ENCODE assay signal across 6 cellular contexts in the genomic region with DNA sequence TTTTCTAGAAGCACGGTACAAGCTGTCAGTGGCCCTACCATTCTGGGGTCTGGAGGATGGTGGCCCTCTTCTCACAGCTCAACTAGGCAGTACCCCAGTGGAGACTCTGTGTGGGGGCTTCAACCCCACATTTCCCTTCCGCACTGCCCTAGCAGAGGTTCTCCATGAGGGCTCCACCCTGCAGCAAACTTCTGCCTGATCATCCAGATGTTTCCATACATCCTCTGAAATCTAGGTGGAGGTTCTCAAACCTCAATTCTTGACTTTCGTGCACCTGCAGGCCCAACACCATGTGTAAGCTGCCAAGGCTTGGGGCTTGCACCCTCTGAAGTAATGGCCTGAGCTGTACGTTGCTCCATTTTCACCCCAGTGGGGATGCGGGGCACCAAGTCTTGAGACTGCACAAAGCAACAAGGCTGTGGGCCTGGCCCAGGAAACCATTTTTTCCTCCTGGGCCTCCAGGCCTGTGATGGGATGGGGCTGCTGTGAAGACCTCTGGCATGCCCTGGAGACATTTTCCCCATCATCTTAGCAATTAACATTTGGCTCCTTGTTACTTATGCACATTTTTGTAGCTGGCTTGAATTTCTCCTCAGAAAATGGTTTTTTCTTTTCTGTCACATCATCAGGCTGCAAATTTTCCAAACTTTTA. TPM values are rescaled to one million over a fixed set of nuclear protein-coding genes. Genes with fewer than 3 reads are reported as not detected.
DNase-seq lines count a peak whose midpoint lies in the region; ATAC-seq, FAIRE-seq and TF ChIP-seq lines count a peak whose summit lies in the region.
"Not testable (repeated sequence)": the region's sequence is repeated elsewhere in the genome, so short reads cannot be mapped to it uniquely, and the experiment has no call there.

No MANE protein-coding gene starts in this region.

- H3K4me1 Mint-ChIP-seq in Caco-2 (ENCODE audit: low read depth, unreplicated experiment) = peaks cover 25% of the 10 kb centered on the region
- H3K4me1 Mint-ChIP-seq in activated T-cell treated with anti-CD3 and anti-CD28 coated beads, Interleukin-2, amount 50 U/mL, for 24 hours (ENCODE audit: low read depth) = peaks cover 41% of the 10 kb centered on the region

- not testable (repeated sequence) for H3K4me2 ChIP-seq in K562 (ENCODE audit: insufficient read depth, low read length); HepG2 (ENCODE audit: low read depth, low read length)

- CTCF ChIA-PET in Caco-2 (lab: Charles Lee); K562 (lab: Yijun Ruan, JAX; ENCODE audit: low intra/inter-chr PET ratio); HepG2 (lab: Yijun Ruan, JAX; ENCODE audit: low intra/inter-chr PET ratio, low total read pairs): not testable (repeated sequence)

- H3K4me1 ChIP-seq in Caco-2 = peaks cover 32% of the 10 kb centered on the region
- not testable (repeated sequence) for H3K4me1 ChIP-seq in K562 (replicated peaks in 1 of 2; ENCODE audit: control insufficient read depth in 2 of 2, insufficient read depth in 2 of 2, low read length in 2 of 2); HepG2 (ENCODE audit: insufficient read depth, low read length)

- not testable (repeated sequence) for H3K27ac ChIP-seq in K562 (ENCODE audit: extremely low read depth, low read depth, low read length); HepG2 (ENCODE audit: extremely low read length, insufficient read depth, low read length)

- not testable (repeated sequence) for H3K9ac ChIP-seq in K562 (ENCODE audit: insufficient read depth in 1 of 2, low read depth in 2 of 2, low read length in 2 of 2); HepG2 (ENCODE audit: insufficient read depth, low read depth, low read length)

- not testable (repeated sequence) for H3K9me1 ChIP-seq in K562 (ENCODE audit: control insufficient read depth, insufficient read depth, low read length)

- H2AFZ ChIP-seq in K562 (ENCODE audit: low read depth, low read length); HepG2 (ENCODE audit: low read length): not testable (repeated sequence)

- POLR2A ChIA-PET in Caco-2 (lab: Charles Lee); HepG2 (lab: Yijun Ruan, JAX): not testable (repeated sequence)
- POLR2A ChIA-PET in K562 (lab: Yijun Ruan, JAX) = interaction anchor here (1.5 kb wide), 1 partner anchor 9 kb away, joined by 3 read pairs; no protein-coding TSS in a partner anchor

- not testable (repeated sequence) for TF ChIP-seq RAD21 in K562 (CRISPR knock-in tag; conservative IDR thresholded peaks at IDR 0.05 in 1 of 2, IDR thresholded peaks at IDR 0.05 in 1 of 2); HepG2 (CRISPR knock-in tag; IDR thresholded peaks at IDR 0.05)

- not testable (repeated sequence) for H3K27me3 ChIP-seq in Caco-2 (replicated peaks; ENCODE audit: control insufficient read depth, insufficient read depth, low read length); K562 (ENCODE audit: control insufficient read depth in 2 of 2, insufficient read depth in 2 of 2, low read length in 2 of 2); HepG2 (ENCODE audit: control insufficient read depth in 1 of 2, insufficient read depth in 2 of 2, low read length in 2 of 2)

- DNase-seq in Caco-2 (peak in 1 of 2 experiments; percentile 36), erythroblast (lab: John Stamatoyannopoulos, UW) (peak; percentile 23 to 48)
- DNase-seq in HTR-8/SVneo (ENCODE audit: insufficient read length, low spot score); activated T-cell treated with anti-CD3 and anti-CD28 coated beads, Interleukin-2, amount 50 U/mL, for 24 hours; K562 (ENCODE audit: extremely low read depth in 1 of 4, low spot score in 3 of 4); HepG2 (ENCODE audit: low spot score): not testable (repeated sequence)

- not testable (repeated sequence) for TF ChIP-seq POLR2A in K562 (conservative IDR thresholded peaks at IDR 0.05); erythroblast (IDR thresholded peaks at IDR 0.05; ENCODE audit: low read length); HepG2 (IDR thresholded peaks at IDR 0.05; ENCODE audit: insufficient read depth in 1 of 2, low read depth in 2 of 2, low read length in 2 of 2)

- WGBS in K562 (ENCODE audit: insufficient coverage, low coverage, missing lambda C conversion rate) = 97% methylated on average over 5 of the region's 5 CpGs
- WGBS in HepG2 (ENCODE audit: low lambda C conversion rate) = 100% methylated on average over 4 of the region's 5 CpGs

- not testable (repeated sequence) for H3K4me3 Mint-ChIP-seq in Caco-2 (ENCODE audit: unreplicated experiment); activated T-cell treated with anti-CD3 and anti-CD28 coated beads, Interleukin-2, amount 50 U/mL, for 24 hours

- peak; percentile 9 for FAIRE-seq in HTR-8/SVneo (lab: Jason Lieb, UNC)
- FAIRE-seq in K562 (lab: Jason Lieb, UNC); HepG2 (lab: Jason Lieb, UNC): not testable (repeated sequence)

- H3K79me2 ChIP-seq in K562 (ENCODE audit: control insufficient read depth, insufficient read depth, low read length) = peaks cover 30% of the 10 kb centered on the region
- peaks cover 14% of the 10 kb centered on the region for H3K79me2 ChIP-seq in HepG2 (ENCODE audit: insufficient read depth, low read length)

- not testable (repeated sequence) for H3K4me3 ChIP-seq in Caco-2 (ENCODE audit: low read depth, low read length); K562; HepG2 (replicated peaks in 1 of 3; ENCODE audit: insufficient read depth in 1 of 3, low read depth in 2 of 3, low read length in 3 of 3)

- ATAC-seq in K562, HepG2: not testable (repeated sequence)

- H3K9me3 ChIP-seq in Caco-2 (peaks cover 32% of the 10 kb centered on the region), HepG2 (ENCODE audit: low read length) (peaks cover 22% of the 10 kb centered on the region)
- H3K9me3 ChIP-seq in K562 (replicated peaks; ENCODE audit: control insufficient read depth, insufficient read depth, low read depth, low read length) = not testable (repeated sequence)

- H3K36me3 ChIP-seq in Caco-2 (ENCODE audit: control insufficient read depth, insufficient read depth, low read length) = not testable (repeated sequence)
- H3K36me3 ChIP-seq in K562 (ENCODE audit: control insufficient read depth, insufficient read depth, low read length) (peaks cover 20% of the 10 kb centered on the region; the same call in 2 of the 3 replicates), HepG2 (replicated peaks in 1 of 2; ENCODE audit: control insufficient read depth in 1 of 2, insufficient read depth in 2 of 2, low read length in 2 of 2) (peaks cover 2 to 10% of the 10 kb centered on the region in 2 experiments; a peak in 2 of 5 replicates)

- H3K27ac Mint-ChIP-seq in Caco-2 (ENCODE audit: unreplicated experiment) = peak overlapping the region; percentile 11
- peak overlapping the region; percentile 50 for H3K27ac Mint-ChIP-seq in activated T-cell treated with anti-CD3 and anti-CD28 coated beads, Interleukin-2, amount 50 U/mL, for 24 hours

- not testable (repeated sequence) for TF ChIP-seq CTCF in Caco-2 (IDR thresholded peaks at IDR 0.05; ENCODE audit: insufficient read depth in 1 of 2, low read depth in 1 of 2, low read length in 1 of 2, severe bottlenecking in 1 of 2, unreplicated experiment in 1 of 2); K562 (IDR thresholded peaks at IDR 0.05 in 2 of 3, conservative IDR thresholded peaks at IDR 0.05 in 1 of 3; ENCODE audit: insufficient read depth in 2 of 3, low read depth in 1 of 3, low read length in 3 of 3); HepG2 (CRISPR knock-in tag; IDR thresholded peaks at IDR 0.05)

- intact Hi-C loops in Caco-2 (cut with micrococcal nuclease; ENCODE audit: unreplicated experiment); K562 (cut with micrococcal nuclease); HepG2 (cut with micrococcal nuclease; ENCODE audit: unreplicated experiment): not testable (repeated sequence)

- in situ Hi-C loops in K562 (cut with MboI); HepG2 (cut with HindIII; ENCODE audit: extremely low pct_ligation_motif_present, low pct_unique_long_range_greater_than_20kb): not testable (repeated sequence)

- not testable (repeated sequence) for TF ChIP-seq EP300 in K562 (IDR thresholded peaks at IDR 0.05; ENCODE audit: low read length); HepG2 (IDR thresholded peaks at IDR 0.05; ENCODE audit: low read depth in 2 of 2, low read length in 2 of 2); HepG2 (CRISPR knock-in tag; IDR thresholded peaks at IDR 0.05; ENCODE audit: borderline replicate concordance)

- not testable (repeated sequence) for H4K20me1 ChIP-seq in K562 (replicated peaks; ENCODE audit: control insufficient read depth, insufficient read depth, low read length); HepG2 (ENCODE audit: insufficient read depth, low read length)

- peaks cover 53% of the 10 kb centered on the region for H3K9me3 Mint-ChIP-seq in Caco-2 (ENCODE audit: unreplicated experiment)
- peaks cover 30% of the 10 kb centered on the region for H3K9me3 Mint-ChIP-seq in activated T-cell treated with anti-CD3 and anti-CD28 coated beads, Interleukin-2, amount 50 U/mL, for 24 hours

- not testable (repeated sequence) for BruUV-seq in Caco-2 (replicated peaks; lab: Mats Ljungman, UMichigan); K562 (replicated peaks; lab: Mats Ljungman, UMichigan); HepG2 (replicated peaks; lab: Mats Ljungman, UMichigan)

- peaks cover 59% of the 10 kb centered on the region for H3K36me3 Mint-ChIP-seq in Caco-2 (ENCODE audit: insufficient read depth, unreplicated experiment)
- H3K36me3 Mint-ChIP-seq in activated T-cell treated with anti-CD3 and anti-CD28 coated beads, Interleukin-2, amount 50 U/mL, for 24 hours (ENCODE audit: low read depth) = peaks cover 70% of the 10 kb centered on the region

- not testable (repeated sequence) for H3K27me3 Mint-ChIP-seq in Caco-2 (ENCODE audit: insufficient read depth, unreplicated experiment); activated T-cell treated with anti-CD3 and anti-CD28 coated beads, Interleukin-2, amount 50 U/mL, for 24 hours

RNA-seq across cellular contexts. Expression of gene FBXO34, which starts 41.3 kb away (rescaled TPM):
- 23.7 and 27.3 TPM in 2 replicates for total RNA-seq in Caco-2 (2022)
- 20.0 and 27.1 TPM in 2 replicates for total RNA-seq in K562 (2011; cell fraction: chromatin; rRNA removed; ENCODE audit: low replicate concordance)
- total RNA-seq in K562 (2011; cell fraction: nucleolus; rRNA removed) = 14.5 and 16.6 TPM in 2 replicates
- total RNA-seq in K562 (2011; cell fraction: nucleoplasm; rRNA removed) = 13.1 and 15.4 TPM in 2 replicates
- total RNA-seq in K562 (2014; rRNA removed) = 14.0 and 15.1 TPM in 2 replicates
- 19.0 and 21.2 TPM in 2 replicates for total RNA-seq in K562 (2014; rRNA removed; fragmentation: Illumina TruSeq; extraction: Trizol)
- 17.1 and 18.0 TPM in 2 replicates for total RNA-seq in K562 (2015; rRNA removed; fragmentation: Illumina TruSeq; extraction: Trizol)
- total RNA-seq in K562 (2021) = 16.5 and 16.9 TPM in 2 replicates
- 20.4 and 24.9 TPM in 2 replicates for polyA plus RNA-seq in K562 (2011; rRNA removed)
- polyA plus RNA-seq in K562 (2011; cell fraction: cytosol; rRNA removed) = 10.5 and 13.3 TPM in 2 replicates
- 14.1 and 45.0 TPM in 2 replicates for polyA plus RNA-seq in K562 (2011; cell fraction: nucleus; rRNA removed)
- polyA plus RNA-seq in K562 (2012) = 13.0 and 13.2 TPM in 2 replicates
- 13.3 and 16.2 TPM in 2 replicates for polyA plus RNA-seq in K562 (2014; fragmentation: Illumina TruSeq; extraction: Trizol)
- 10 to 100 TPM in 1 of 2 experiments, 1 to 10 TPM in 1; 6.3 to 10.8 TPM for polyA plus RNA-seq in K562 (2014; fragmentation: Nextera tagmentation; extraction: Ambion mirVana)
- 15.3 and 15.9 TPM in 2 replicates for polyA plus RNA-seq in K562 (2014; rRNA removed)
- 27.0 and 33.6 TPM in 2 replicates for polyA minus RNA-seq in K562 (2011; rRNA and poly(A)+ RNA removed)
- polyA minus RNA-seq in K562 (2011; cell fraction: cytosol; rRNA and poly(A)+ RNA removed) = 8.1 and 13.3 TPM in 2 replicates
- polyA minus RNA-seq in K562 (2011; cell fraction: nucleus; rRNA and poly(A)+ RNA removed) = 9.3 and 31.9 TPM in 2 replicates
- 13.5 and 15.5 TPM in 2 replicates for total RNA-seq in HepG2 (2016; rRNA removed; fragmentation: Illumina TruSeq; extraction: Trizol)
- total RNA-seq in HepG2 (2016; cell fraction: cytosol; rRNA removed; fragmentation: Illumina TruSeq; extraction: Trizol; ENCODE audit: low read depth) = 4.1 and 4.6 TPM in 2 replicates
- total RNA-seq in HepG2 (2016; cell fraction: insoluble cytoplasmic fraction; rRNA removed; fragmentation: Illumina TruSeq; extraction: Trizol) = 14.5 and 15.0 TPM in 2 replicates
- 9.3 and 11.9 TPM in 2 replicates for total RNA-seq in HepG2 (2016; cell fraction: membrane; rRNA removed; fragmentation: Illumina TruSeq; extraction: Trizol)
- total RNA-seq in HepG2 (2016; cell fraction: nucleus; rRNA removed; fragmentation: Illumina TruSeq; extraction: Trizol) = 15.3 and 15.4 TPM in 2 replicates
- 8.8 and 9.1 TPM in 2 replicates for polyA plus RNA-seq in HepG2 (2011; rRNA removed)
- polyA plus RNA-seq in HepG2 (2011; cell fraction: cytosol; rRNA removed) = 6.9 and 8.0 TPM in 2 replicates
- 14.1 and 14.5 TPM in 2 replicates for polyA plus RNA-seq in HepG2 (2011; cell fraction: nucleus; rRNA removed)
- polyA plus RNA-seq in HepG2 (2012) = 9.1 and 10.9 TPM in 2 replicates
- polyA plus RNA-seq in HepG2 (2016; cell fraction: cytosol; fragmentation: Illumina TruSeq; extraction: Trizol; ENCODE audit: low read depth) = 2.1 and 2.3 TPM in 2 replicates
- 11.8 and 12.3 TPM in 2 replicates for polyA plus RNA-seq in HepG2 (2016; cell fraction: insoluble cytoplasmic fraction; fragmentation: Illumina TruSeq; extraction: Trizol; ENCODE audit: low read depth)
- polyA plus RNA-seq in HepG2 (2016; cell fraction: membrane; fragmentation: Illumina TruSeq; extraction: Trizol; ENCODE audit: low read depth) = 3.6 and 3.8 TPM in 2 replicates
- polyA plus RNA-seq in HepG2 (2016; cell fraction: nucleus; fragmentation: Illumina TruSeq; extraction: Trizol; ENCODE audit: insufficient read depth, low read depth) = 10.8 and 13.7 TPM in 2 replicates
- polyA minus RNA-seq in HepG2 (2011; rRNA and poly(A)+ RNA removed; ENCODE audit: low replicate concordance) = 10.8 and 17.6 TPM in 2 replicates
- polyA minus RNA-seq in HepG2 (2011; cell fraction: cytosol; rRNA and poly(A)+ RNA removed) = 7.3 and 7.5 TPM in 2 replicates
- polyA minus RNA-seq in HepG2 (2011; cell fraction: nucleus; rRNA and poly(A)+ RNA removed) = 30.0 and 34.3 TPM in 2 replicates
